Comparison of ENCODE assay signal across 11 cellular contexts in the genomic region with DNA sequence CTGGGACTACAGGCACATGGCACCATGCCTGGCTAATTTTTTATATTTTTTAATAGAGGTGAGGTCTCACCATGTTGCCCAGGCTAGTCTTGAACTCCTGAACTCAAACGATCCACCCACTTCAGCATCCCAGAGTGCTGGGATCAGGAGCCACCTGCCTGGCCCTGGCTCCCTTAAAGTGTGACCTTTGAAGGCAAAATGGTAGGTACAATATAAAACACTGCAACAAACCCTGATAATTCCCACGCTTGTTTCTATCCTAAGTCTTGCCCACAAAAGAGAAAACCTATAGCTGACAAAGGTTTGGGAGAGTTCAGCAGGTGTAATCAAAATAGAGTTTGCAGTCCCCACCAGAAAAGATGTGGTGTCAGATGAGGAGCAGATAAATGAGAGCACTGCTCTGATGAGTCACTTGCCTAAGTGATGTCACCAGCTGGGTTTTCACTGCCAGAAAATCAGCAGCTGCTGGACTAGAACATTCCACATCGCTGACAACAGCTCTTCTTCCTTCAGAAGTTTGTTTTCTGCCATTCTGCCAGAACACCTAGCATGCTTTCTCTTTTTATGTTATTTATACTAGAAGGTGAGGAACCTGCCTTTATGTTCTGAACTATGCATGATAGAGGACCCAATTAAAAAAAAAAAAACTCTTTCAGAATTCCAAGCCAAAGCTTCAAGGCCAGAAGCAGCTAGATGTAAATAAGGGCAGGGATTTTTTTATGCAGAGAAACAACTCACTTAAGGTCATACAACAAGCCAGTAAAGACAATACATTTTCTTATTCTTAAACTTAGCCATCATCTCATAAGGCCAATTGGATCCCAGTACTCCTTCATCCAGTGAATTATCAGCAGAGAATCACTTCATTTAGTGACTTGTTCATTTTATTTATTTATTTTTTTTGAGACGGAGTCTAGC.
DNase-seq lines count a peak whose midpoint lies in the region; ATAC-seq and TF ChIP-seq lines count a peak whose summit lies in the region.
"Had no signal": no experiment of that assay in that cellular context is flagged by ENCODE, and none has a peak within 500 bp of the region (broad histone marks: within the 10 kb centered on the region; RNA-seq: fewer than 3 reads in every experiment).

No MANE protein-coding gene starts in this region.

- DNase-seq in AG08396 (ENCODE audit: low spot score): peak; percentile 84
- peak; percentile 66 for DNase-seq in HPDE6-E6E7 (ENCODE audit: extremely low spot score)
- peak; percentile 85 for DNase-seq in kidney tubule cell (ENCODE audit: low spot score)
- DNase-seq in UCSD-AML1 (lab: John Stamatoyannopoulos, UW; ENCODE audit: unreplicated experiment): no peak
- DNase-seq: central memory CD4-positive, alpha-beta T cell; NCI-H2171 treated with DMSO at 0.1 percent for 48 hours; right lobe of liver had no signal

- TF ChIP-seq POLR2A in GM18505 (IDR thresholded peaks at IDR 0.05; ENCODE audit: borderline replicate concordance, extremely low read depth, insufficient read depth, insufficient read length): no peak

- ATAC-seq in GM19351 (IDR thresholded peaks at IDR 0.05; ENCODE audit: unreplicated experiment) (no peak), GM19023 (IDR thresholded peaks at IDR 0.05; ENCODE audit: unreplicated experiment) (no peak), GM18505 (IDR thresholded peaks at IDR 0.05; ENCODE audit: unreplicated experiment) (no peak)

- H3K27ac ChIP-seq in angular gyrus (ENCODE audit: low read depth, low read length): peak overlapping the region; percentile 72
- H3K27ac ChIP-seq: right lobe of liver had no signal
